16 cellular contexts compared by ENCODE assay signal in the genomic region with DNA sequence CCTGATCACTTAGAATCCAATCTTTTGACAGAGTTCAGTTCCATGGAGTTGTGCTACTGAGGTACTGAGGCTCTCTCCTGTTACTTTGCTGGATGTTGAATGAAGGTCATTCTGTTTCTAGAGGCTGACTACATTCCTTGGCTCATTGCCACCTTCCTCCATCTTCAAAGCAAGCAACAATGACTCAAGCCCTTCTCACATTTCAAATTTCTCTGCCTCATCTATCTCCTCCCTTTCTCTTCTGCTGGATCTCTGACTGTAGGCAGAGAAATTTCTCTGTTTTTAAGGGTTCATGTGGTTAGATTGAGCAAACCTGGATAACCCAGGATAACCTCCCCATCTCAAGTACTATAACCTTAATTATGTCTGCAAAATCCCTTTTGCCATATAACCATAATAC.
DNase-seq lines count a peak whose midpoint lies in the region; ATAC-seq, FAIRE-seq and TF ChIP-seq lines count a peak whose summit lies in the region.
"Had no signal": no experiment of that assay in that cellular context is flagged by ENCODE, and none has a peak within 500 bp of the region (broad histone marks: within the 10 kb centered on the region; RNA-seq: fewer than 3 reads in every experiment).

No MANE protein-coding gene starts in this region.

- no peak overlapping the region for H3K27ac Mint-ChIP-seq in stimulated activated naive B cell treated with anti-CD40 and anti-IgM and Interleukin-4, amounts not matched to agents 10 μg/mL and 1 μg/mL and 100 μg/mL, for 72 hours
- H3K27ac Mint-ChIP-seq: activated B cell treated with CpG ODN at 0.5 μM for 24 hours; activated naive CD8-positive, alpha-beta T cell treated with anti-CD3 and anti-CD28 coated beads for 36 hours had no signal

- H3K9me3 ChIP-seq in GM23248 (ENCODE audit: low read depth): no peaks in the 10 kb centered on the region

- no peak for ATAC-seq in stimulated activated naive B cell treated with anti-CD40 and anti-IgM and Interleukin-4, amounts not matched to agents 10 μg/mL and 1 μg/mL and 100 μg/mL, for 72 hours (replicated peaks)
- ATAC-seq: right lobe of liver had no signal

- TF ChIP-seq CTCF in bronchial epithelial cell (IDR thresholded peaks at IDR 0.05; ENCODE audit: insufficient read depth, low read length, severe bottlenecking): no peak

- H3K9ac ChIP-seq in GM23248: no peak overlapping the region

- H3K79me2 ChIP-seq in GM23248 (ENCODE audit: insufficient read depth): no peaks in the 10 kb centered on the region

- no peaks in the 10 kb centered on the region for H3K36me3 ChIP-seq in GM23248 (ENCODE audit: low read depth)
- H3K36me3 ChIP-seq in bronchial epithelial cell (ENCODE audit: control insufficient read depth, insufficient read depth, low read length): no peaks in the 10 kb centered on the region
- H3K36me3 ChIP-seq: right lobe of liver, stomach had no signal

- H3K27ac ChIP-seq in GM23248: no peak overlapping the region
- H3K27ac ChIP-seq: C4-2B, dorsolateral prefrontal cortex, right lobe of liver, stomach had no signal

- no peaks in the 10 kb centered on the region for H3K4me1 Mint-ChIP-seq in stimulated activated naive B cell treated with anti-CD40 and anti-IgM and Interleukin-4, amounts not matched to agents 10 μg/mL and 1 μg/mL and 100 μg/mL, for 72 hours
- H3K4me1 Mint-ChIP-seq: activated B cell treated with CpG ODN at 0.5 μM for 24 hours; activated naive CD8-positive, alpha-beta T cell treated with anti-CD3 and anti-CD28 coated beads for 36 hours had no signal

- POLR2A ChIA-PET in HEK293T (lab: Yijun Ruan, JAX): no interaction called here

- H3K27me3 ChIP-seq in GM23248 (replicated peaks; ENCODE audit: insufficient read depth): no peaks in the 10 kb centered on the region
- H3K27me3 ChIP-seq in bronchial epithelial cell (ENCODE audit: control insufficient read depth, insufficient read depth, low read length): no peaks in the 10 kb centered on the region
- H3K27me3 ChIP-seq: dorsolateral prefrontal cortex, right lobe of liver, stomach had no signal

- no peaks in the 10 kb centered on the region for H4K20me1 ChIP-seq in GM23248 (ENCODE audit: insufficient read depth)

- H3K4me1 ChIP-seq in GM23248 (ENCODE audit: insufficient read depth): no peaks in the 10 kb centered on the region
- H3K4me1 ChIP-seq: right lobe of liver, stomach had no signal

- peaks cover 5 to 16% of the 10 kb centered on the region in 2 donors for H3K9me3 Mint-ChIP-seq in stimulated activated naive B cell treated with anti-CD40 and anti-IgM and Interleukin-4, amounts not matched to agents 10 μg/mL and 1 μg/mL and 100 μg/mL, for 72 hours

- FAIRE-seq in bronchial epithelial cell (lab: Jason Lieb, UNC): peak; percentile 52

- no peak overlapping the region for H3K4me3 ChIP-seq in GM23248
- H3K4me3 ChIP-seq in bronchial epithelial cell (ENCODE audit: low read depth, low read length): no peak overlapping the region
- H3K4me3 ChIP-seq: dorsolateral prefrontal cortex, right lobe of liver, stomach had no signal

- H3K4me2 ChIP-seq in GM23248 (ENCODE audit: unreplicated experiment): no peak overlapping the region

- CTCF ChIA-PET in HEK293T (lab: Yijun Ruan, JAX): no interaction called here

- DNase-seq in GM23248 (peak; percentile 2), NCI-H69 (lab: John Stamatoyannopoulos, UW) (peak; percentile 44), bronchial epithelial cell (ENCODE audit: low read depth) (peak; percentile 76), pons (ENCODE audit: low spot score) (peak; percentile 11), HEK293T (ENCODE audit: extremely low spot score) (no peak), NCI-H1417 treated with DMSO at 0.1 percent for 48 hours (lab: John Stamatoyannopoulos, UW) (no peak)
- DNase-seq in stimulated activated naive B cell treated with anti-CD40 and anti-IgM and Interleukin-4, amounts not matched to agents 10 μg/mL and 1 μg/mL and 100 μg/mL, for 72 hours: no peak
- DNase-seq in activated CD4-positive, alpha-beta T cell treated with anti-CD3 and anti-CD28 coated beads for 1 hour: no peak
- DNase-seq: activated B cell treated with CpG ODN at 0.5 μM for 24 hours; activated naive CD8-positive, alpha-beta T cell treated with anti-CD3 and anti-CD28 coated beads for 36 hours; dorsolateral prefrontal cortex; left cardiac atrium; NCI-H1417; right lobe of liver; stomach had no signal

- in situ Hi-C loops in GM23248 (cut with MboI): no loop called here

- H3F3A ChIP-seq in GM23248 (ENCODE audit: insufficient read depth): no peaks in the 10 kb centered on the region

- no peaks in the 10 kb centered on the region for H3K36me3 Mint-ChIP-seq in stimulated activated naive B cell treated with anti-CD40 and anti-IgM and Interleukin-4, amounts not matched to agents 10 μg/mL and 1 μg/mL and 100 μg/mL, for 72 hours
- H3K36me3 Mint-ChIP-seq: activated naive CD8-positive, alpha-beta T cell treated with anti-CD3 and anti-CD28 coated beads for 36 hours had no signal

- no peak overlapping the region for H2AFZ ChIP-seq in GM23248

- H3K9me2 ChIP-seq in GM23248 (ENCODE audit: insufficient read depth): no peaks in the 10 kb centered on the region

- no peak overlapping the region for H3K4me3 Mint-ChIP-seq in stimulated activated naive B cell treated with anti-CD40 and anti-IgM and Interleukin-4, amounts not matched to agents 10 μg/mL and 1 μg/mL and 100 μg/mL, for 72 hours
- H3K4me3 Mint-ChIP-seq: activated B cell treated with CpG ODN at 0.5 μM for 24 hours; activated naive CD8-positive, alpha-beta T cell treated with anti-CD3 and anti-CD28 coated beads for 36 hours had no signal

- H3K27me3 Mint-ChIP-seq in stimulated activated naive B cell treated with anti-CD40 and anti-IgM and Interleukin-4, amounts not matched to agents 10 μg/mL and 1 μg/mL and 100 μg/mL, for 72 hours: no peaks in the 10 kb centered on the region
- H3K27me3 Mint-ChIP-seq: activated B cell treated with CpG ODN at 0.5 μM for 24 hours; activated naive CD8-positive, alpha-beta T cell treated with anti-CD3 and anti-CD28 coated beads for 36 hours had no signal

TF ChIP-seq in HEK293T, 16 proteins besides CTCF, POLR2A, EP300 and RAD21:
- TF ChIP-seq HDGF (IDR thresholded peaks at IDR 0.05; ENCODE audit: borderline replicate concordance) (no peak), NFRKB (IDR thresholded peaks at IDR 0.05) (no peak), SUZ12 (IDR thresholded peaks at IDR 0.05) (no peak), FOXK2 (IDR thresholded peaks at IDR 0.05) (no peak)

Comparison
In these comparisons a context has a peak if more than half of its experiments do, and no peak if none do; other contexts are left out.
1. DNase-seq: peak in GM23248 (single experiment), NCI-H69 (single experiment), bronchial epithelial cell (single experiment) and pons (single experiment); none in stimulated activated naive B cell treated with anti-CD40 and anti-IgM and Interleukin-4, amounts not matched to agents 10 μg/mL and 1 μg/mL and 100 μg/mL, for 72 hours (single experiment), activated CD4-positive, alpha-beta T cell treated with anti-CD3 and anti-CD28 coated beads for 1 hour (single experiment), HEK293T (single experiment) and NCI-H1417 treated with DMSO at 0.1 percent for 48 hours (single experiment).